1 cellular context compared by ENCODE assay signal in the genomic region with DNA sequence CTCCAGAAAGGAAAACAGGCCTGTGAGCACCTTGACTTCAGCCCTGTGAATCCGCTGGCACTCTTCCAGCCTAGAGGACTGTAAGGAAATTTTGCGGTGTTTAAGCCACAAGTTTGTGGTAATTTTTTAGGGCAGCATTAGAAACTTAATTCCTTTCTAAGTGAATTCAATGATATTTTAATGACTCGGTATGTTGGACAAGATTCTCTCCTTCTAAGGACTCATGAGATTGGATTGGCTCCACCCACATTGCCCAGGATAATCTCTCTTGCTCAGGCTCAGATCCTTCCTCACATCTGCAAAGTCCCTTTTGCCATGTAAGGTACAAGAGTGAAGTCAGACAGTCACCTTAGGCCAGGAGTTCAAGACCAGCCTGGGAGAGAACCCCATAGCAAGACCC.
TF ChIP-seq lines count a peak whose summit lies in the region.

No MANE protein-coding gene starts in this region.

TF ChIP-seq in IMR-90, 13 proteins besides CTCF, POLR2A, EP300 and RAD21 (continued from another document):
- no peak for TF ChIP-seq NFE2L2 (IDR thresholded peaks at IDR 0.05; ENCODE audit: low read depth, low read length)
- no peak for TF ChIP-seq MAFK (IDR thresholded peaks at IDR 0.05; ENCODE audit: low read depth, low read length)
- TF ChIP-seq CHD1 (IDR thresholded peaks at IDR 0.05; ENCODE audit: low read depth, low read length), result no peak
- TF ChIP-seq RCOR1 (IDR thresholded peaks at IDR 0.05; ENCODE audit: insufficient replicate concordance, low read length), result no peak
